Comparison of ENCODE assay signal across 20 cellular contexts in the genomic region with DNA sequence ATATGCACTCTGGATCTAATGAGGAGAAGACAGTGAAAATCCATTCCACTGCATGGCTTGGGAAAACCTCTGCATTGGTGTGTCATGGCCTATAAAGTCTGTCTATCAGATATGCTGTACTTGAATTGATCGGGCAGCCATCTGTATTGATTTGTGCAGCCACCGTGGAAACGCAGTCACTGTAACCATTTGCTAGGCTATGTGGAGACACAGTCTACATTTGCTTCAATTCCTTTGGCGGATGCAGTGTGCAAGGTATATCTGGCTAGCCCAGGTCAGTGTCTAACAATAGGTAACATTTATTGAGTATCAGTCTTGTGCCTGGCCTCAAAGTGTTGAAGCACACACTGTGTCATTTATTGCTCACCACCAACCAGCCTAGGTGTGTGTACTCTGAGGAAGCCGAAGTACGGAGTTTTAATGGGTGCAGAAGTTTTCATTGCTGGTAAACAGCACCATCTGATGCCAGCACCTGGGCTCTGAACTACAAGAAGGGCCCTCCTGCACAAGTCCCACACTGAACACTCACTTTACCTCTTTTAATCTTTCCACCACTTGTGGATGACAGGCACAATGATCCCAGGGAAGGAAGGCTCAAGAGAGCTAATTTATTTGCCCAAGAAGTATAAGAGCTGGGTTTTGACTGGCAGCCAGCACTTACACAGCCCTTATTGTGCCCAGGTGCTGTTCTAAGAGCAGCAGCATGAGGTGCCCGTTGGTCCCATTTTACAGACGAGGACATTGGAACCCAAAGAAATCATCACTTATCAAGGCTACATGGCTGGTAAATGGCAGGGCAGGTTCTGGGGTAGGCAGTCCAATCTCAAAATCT.
A peak's percentile ranks its signal among the peaks of the same experiment; 100 is the strongest.
DNase-seq lines count a peak whose midpoint lies in the region; ATAC-seq and TF ChIP-seq lines count a peak whose summit lies in the region.
"Had no signal": no experiment of that assay in that cellular context is flagged by ENCODE, and none has a peak within 500 bp of the region (broad histone marks: within the 10 kb centered on the region; RNA-seq: fewer than 3 reads in every experiment).

No MANE protein-coding gene starts in this region.

- ATAC-seq in left cardiac atrium (peak; percentile 38 to 41), GM21529 (IDR thresholded peaks at IDR 0.05; ENCODE audit: unreplicated experiment) (no peak)
- ATAC-seq: activated CD8-positive, alpha-beta T cell treated with anti-CD3 and anti-CD28 coated beads, Interleukin-2, amount 10 ng/mL, durations not matched to agents 7 days and 5 days; naive thymus-derived CD4-positive, alpha-beta T cell had no signal

- H3K4me1 ChIP-seq in osteoblast (ENCODE audit: insufficient read depth, low read length): no peaks in the 10 kb centered on the region
- H3K4me1 ChIP-seq: sigmoid colon had no signal

- H3K27ac ChIP-seq in osteoblast (ENCODE audit: low read depth, low read length): no peak overlapping the region
- H3K27ac ChIP-seq: cardiac muscle cell, ovary, RWPE1, sigmoid colon had no signal

- no peaks in the 10 kb centered on the region for H4K20me1 ChIP-seq in osteoblast (ENCODE audit: insufficient read depth, low read length)

- H3K4me2 ChIP-seq in osteoblast (ENCODE audit: insufficient read depth, low read length): no peak overlapping the region

- no peak for TF ChIP-seq CTCF in osteoblast (IDR thresholded peaks at IDR 0.05; ENCODE audit: extremely low read depth, low read depth, low read length)

- H3K4me3 ChIP-seq in osteoblast (ENCODE audit: insufficient read depth, low read length): no peak overlapping the region
- H3K4me3 ChIP-seq: cardiac muscle cell, ovary, sigmoid colon had no signal

- H2AFZ ChIP-seq in osteoblast (ENCODE audit: low read length): no peak overlapping the region

- intact Hi-C loops in left cardiac atrium (cut with DNase I): no loop called here

- no peaks in the 10 kb centered on the region for H3K9me3 ChIP-seq in osteoblast (ENCODE audit: low read depth, low read length)
- H3K9me3 ChIP-seq: ovary, sigmoid colon had no signal

- H3K36me3 ChIP-seq in osteoblast (ENCODE audit: insufficient read depth, low read length): no peaks in the 10 kb centered on the region
- H3K36me3 ChIP-seq: cardiac muscle cell, ovary, sigmoid colon had no signal

- in situ Hi-C loops in G401 (cut with HindIII; ENCODE audit: low sequenced_read_pairs): no loop called here

- DNase-seq in NCI-H2029 (lab: John Stamatoyannopoulos, UW) (peak; percentile 10), NCI-H526 (lab: John Stamatoyannopoulos, UW) (peak; percentile 19 to 60), left cardiac atrium (no peak), osteoblast (ENCODE audit: insufficient read length, low spot score, missing footprints) (peak; percentile 78), G401 (ENCODE audit: low spot score) (no peak), GDM1 (lab: John Stamatoyannopoulos, UW) (no peak)
- DNase-seq: activated CD8-positive, alpha-beta T cell treated with anti-CD3 and anti-CD28 coated beads, Interleukin-2, amount 10 ng/mL, durations not matched to agents 7 days and 5 days; activated naive CD4-positive, alpha-beta T cell treated with Interleukin-2 at 50 U/mL for 16 hours; activated T-cell treated with anti-CD3 and anti-CD28 coated beads, Interleukin-2, amount 50 U/mL, for 1 hour; amniotic stem cell; CD4-positive, alpha-beta T cell; H9; islet precursor cell; naive thymus-derived CD4-positive, alpha-beta T cell; ovary; sigmoid colon; T1000 had no signal

- no peaks in the 10 kb centered on the region for H3K27me3 ChIP-seq in osteoblast (ENCODE audit: insufficient read depth, low read length)
- H3K27me3 ChIP-seq: cardiac muscle cell, ovary, sigmoid colon had no signal

- no peaks in the 10 kb centered on the region for H3K79me2 ChIP-seq in osteoblast (ENCODE audit: insufficient read depth, low read length)

Comparison
In these comparisons a context has a peak if more than half of its experiments do, and no peak if none do; other contexts are left out.
1. DNase-seq: peak in NCI-H2029 (single experiment), NCI-H526 (2 of 2) and osteoblast (single experiment); none in left cardiac atrium (single experiment), G401 (single experiment) and GDM1 (single experiment).